15 cellular contexts compared by ENCODE assay signal in the genomic region with DNA sequence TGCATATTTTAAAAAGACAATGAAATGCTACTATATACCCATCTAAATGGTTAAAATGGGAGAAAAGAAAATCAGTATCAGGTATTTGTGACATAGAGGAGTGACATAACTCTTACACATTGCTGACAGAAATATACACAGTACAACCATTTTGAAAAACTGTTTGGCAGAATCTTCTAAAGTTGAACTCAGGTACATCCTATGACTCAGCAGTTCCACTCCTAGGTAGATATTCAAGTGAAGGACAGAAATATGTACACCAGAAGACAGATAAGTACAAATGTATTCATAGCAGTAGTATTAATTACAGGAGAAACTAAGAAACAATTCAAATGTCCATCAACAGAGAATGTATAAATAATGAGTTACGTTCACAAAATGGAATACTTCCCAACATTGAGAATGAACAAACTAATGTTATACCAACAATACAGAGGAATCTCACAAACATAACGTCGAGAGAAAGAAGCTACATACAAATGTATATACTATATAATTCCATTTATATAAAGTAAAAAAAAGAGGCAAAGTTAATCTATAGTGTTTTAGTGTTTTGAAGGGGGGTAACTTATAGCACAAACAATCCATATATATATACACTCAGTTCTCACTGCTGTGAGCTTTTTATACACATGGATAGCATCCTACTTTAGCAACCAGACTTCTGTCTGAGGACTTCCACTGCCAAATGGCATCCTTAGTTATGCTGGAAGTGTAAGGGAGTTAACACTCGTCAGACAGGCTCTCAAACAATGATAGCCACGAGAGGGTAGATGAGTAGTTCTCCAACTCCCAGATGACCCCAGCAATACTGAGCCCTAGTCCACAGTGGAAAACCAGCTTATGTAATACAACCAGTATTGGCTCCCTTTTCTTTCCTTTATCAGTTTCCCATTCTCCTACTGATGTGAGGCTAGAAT.
A peak's percentile ranks its signal among the peaks of the same experiment; 100 is the strongest.
DNase-seq lines count a peak whose midpoint lies in the region; ATAC-seq, FAIRE-seq and TF ChIP-seq lines count a peak whose summit lies in the region.
"Had no signal": no experiment of that assay in that cellular context is flagged by ENCODE, and none has a peak within 500 bp of the region (broad histone marks: within the 10 kb centered on the region; RNA-seq: fewer than 3 reads in every experiment).

No MANE protein-coding gene starts in this region.

- dilution Hi-C loops in keratinocyte (cut with MboI; ENCODE audit: extremely low pct_ligation_motif_present, low sequenced_read_pairs) = no loop called here

- peak; percentile 39 for FAIRE-seq in keratinocyte (lab: Jason Lieb, UNC)
- FAIRE-seq: GM12892, GM18507 had no signal

- H3K36me3 ChIP-seq in RWPE2 (ENCODE audit: low read depth) = peaks cover 9% of the 10 kb centered on the region
- peaks cover 0 to under 1% of the 10 kb centered on the region in 2 experiments for H3K36me3 ChIP-seq in keratinocyte (ENCODE audit: control insufficient read depth in 2 of 2, extremely low read depth in 1 of 2, insufficient read depth in 2 of 2, low read length in 2 of 2)

- no peak overlapping the region for H3K9ac ChIP-seq in keratinocyte (ENCODE audit: control insufficient read depth, extremely low read depth, insufficient read depth, low read length)
- H3K9ac ChIP-seq: KMS-11 had no signal

- H3K4me2 ChIP-seq in keratinocyte (ENCODE audit: control insufficient read depth, extremely low read depth, insufficient read depth, low read depth, low read length) = no peak overlapping the region
- H3K4me2 ChIP-seq: KMS-11 had no signal

- H3K27me3 ChIP-seq in RWPE2 (ENCODE audit: insufficient read depth, poor library complexity, severe bottlenecking) (no peaks in the 10 kb centered on the region), keratinocyte (ENCODE audit: control insufficient read depth, extremely low read depth, insufficient read depth, low read length) (no peaks in the 10 kb centered on the region)

- H3K4me1 ChIP-seq in RWPE2 (ENCODE audit: insufficient read depth, poor library complexity, severe bottlenecking) (peaks cover 6% of the 10 kb centered on the region), keratinocyte (ENCODE audit: control insufficient read depth, extremely low read depth, insufficient read depth, low read length) (peaks cover 7% of the 10 kb centered on the region)

- no peak overlapping the region for H2AFZ ChIP-seq in keratinocyte (ENCODE audit: control insufficient read depth, low read length)

- H4K20me1 ChIP-seq in keratinocyte (ENCODE audit: control insufficient read depth, extremely low read depth, insufficient read depth, low read length) = no peaks in the 10 kb centered on the region

- TF ChIP-seq CTCF in RWPE2 (IDR thresholded peaks at IDR 0.05; ENCODE audit: poor library complexity, severe bottlenecking) (no peak), keratinocyte (optimal IDR thresholded peaks at IDR 0.05 in 1 of 3, IDR thresholded peaks at IDR 0.05 in 1 of 3, conservative IDR thresholded peaks at IDR 0.05 in 1 of 3; ENCODE audit: extremely low read depth in 1 of 3, insufficient read depth in 2 of 3, low read length in 3 of 3) (no peak)

- H3K9me3 ChIP-seq in RWPE2 (ENCODE audit: severe bottlenecking) = no peaks in the 10 kb centered on the region
- H3K9me3 ChIP-seq in keratinocyte (ENCODE audit: control insufficient read depth, low read depth, low read length) = no peaks in the 10 kb centered on the region

- H3K9me1 ChIP-seq in keratinocyte (ENCODE audit: control insufficient read depth, extremely low read depth, insufficient read depth, low read length) = no peaks in the 10 kb centered on the region

- intact Hi-C loops in left ventricle myocardium superior (cut with micrococcal nuclease) = no loop called here
- intact Hi-C loops in cardiac septum (cut with DNase I) = no loop called here

- no peak overlapping the region for H3K27ac ChIP-seq in RWPE2 (ENCODE audit: poor library complexity, severe bottlenecking)
- H3K27ac ChIP-seq in keratinocyte (ENCODE audit: control insufficient read depth, insufficient read depth, low read length) = no peak overlapping the region
- H3K27ac ChIP-seq: KMS-11 had no signal

- H3K79me2 ChIP-seq in keratinocyte (ENCODE audit: control insufficient read depth, insufficient read depth, low read length) = no peaks in the 10 kb centered on the region

- peak; percentile 44 for ATAC-seq in left ventricle myocardium superior
- peak; percentile 41; the same call in 1 of the 3 replicates for ATAC-seq in RWPE2 (ENCODE audit: low read depth)
- no peak for ATAC-seq in HG03108 (IDR thresholded peaks at IDR 0.05; ENCODE audit: unreplicated experiment)

- no peak overlapping the region for H3K4me3 ChIP-seq in RWPE2 (ENCODE audit: severe bottlenecking)
- no peak overlapping the region for H3K4me3 ChIP-seq in keratinocyte (ENCODE audit: control insufficient read depth in 2 of 3, extremely low read depth in 1 of 3, insufficient read depth in 2 of 3, low read depth in 1 of 3, low read length in 3 of 3)

- DNase-seq in left ventricle myocardium superior (no peak), cardiac septum (ENCODE audit: low spot score) (no peak), RWPE2 (ENCODE audit: low spot score) (no peak), keratinocyte (ENCODE audit: low read depth, low spot score) (no peak), GOT3 (lab: John Stamatoyannopoulos, UW) (no peak), LoVo (ENCODE audit: low spot score) (no peak)
- DNase-seq: CD4-positive, alpha-beta T cell; DMS153; NCI-H1417 treated with DMSO at 0.1 percent for 48 hours; NCI-H1930; NCI-H526 treated with DMSO at 0.1 percent for 48 hours had no signal
